Comparison of ENCODE assay signal across 11 cellular contexts in genomic region chr7:2737005-2737743, GRCh38. TPM values are rescaled to one million over a fixed set of nuclear protein-coding genes. Genes with fewer than 3 reads are reported as not detected.
DNase-seq lines count a peak whose midpoint lies in the region; ATAC-seq and TF ChIP-seq lines count a peak whose summit lies in the region.
"Not testable (repeated sequence)": the region's sequence is repeated elsewhere in the genome, so short reads cannot be mapped to it uniquely, and the experiment has no call there.
"Had no signal": no experiment of that assay in that cellular context is flagged by ENCODE, and none has a peak within 500 bp of the region (broad histone marks: within the 10 kb centered on the region; RNA-seq: fewer than 3 reads in every experiment).

No MANE protein-coding gene starts in this region.

- H3K27me3 ChIP-seq in DND-41 (ENCODE audit: insufficient read depth, low read length, poor library complexity); left ventricle myocardium inferior (ENCODE audit: low read depth); psoas muscle (ENCODE audit: insufficient read depth in 3 of 3, low read length in 2 of 3); uterus: not testable (repeated sequence)

- WGBS in psoas muscle, 3 donors: 91 to 96% (median 93%) methylated on average over 15 of the region's 15 CpGs

- peak overlapping the region; percentile 90 for H3K27ac ChIP-seq in DND-41 (ENCODE audit: low read length)
- H3K27ac ChIP-seq in caudate nucleus (ENCODE audit: low read depth, low read length): peak overlapping the region; percentile 59
- H3K27ac ChIP-seq in left ventricle myocardium inferior (replicated peaks): peak overlapping the region; percentile 54
- peak overlapping the region; percentile 59 for H3K27ac ChIP-seq in psoas muscle
- H3K27ac ChIP-seq in uterus: peak overlapping the region; percentile 29 to 51

- H4K20me1 ChIP-seq in DND-41 (ENCODE audit: insufficient read depth, low read length): not testable (repeated sequence)

- not testable (repeated sequence) for H3K4me2 ChIP-seq in DND-41 (ENCODE audit: insufficient read depth, low read length)

- POLR2A ChIA-PET in WTC11 (lab: Charles Lee): not testable (repeated sequence)

- CTCF ChIA-PET in WTC11 (lab: Charles Lee): interaction anchor here (0.6 to 2.6 kb wide), 7 partner anchors 18 to 247 kb away, joined by 4 to 12 read pairs (median 7); no protein-coding TSS in a partner anchor

- H3K9me3 ChIP-seq in DND-41 (ENCODE audit: insufficient read depth, low read length, severe bottlenecking); left ventricle myocardium inferior (replicated peaks); psoas muscle; uterus: not testable (repeated sequence)

- H3K27ac Mint-ChIP-seq in WTC11 (peak overlapping the region; percentile 88), naive B cell (peak overlapping the region; percentile 16 to 97 (median 83))
- peak overlapping the region; percentile 63 for H3K27ac Mint-ChIP-seq in stimulated activated naive B cell treated with anti-CD40 and anti-IgM and Interleukin-4, amounts not matched to agents 10 μg/mL and 1 μg/mL and 100 μg/mL, for 72 hours

- TF ChIP-seq POLR2A in uterus (IDR thresholded peaks at IDR 0.05): not testable (repeated sequence)

- H3K4me1 ChIP-seq in DND-41 (ENCODE audit: insufficient read depth, low read length) (peaks cover 43% of the 10 kb centered on the region), left ventricle myocardium inferior (peaks cover 75% of the 10 kb centered on the region), psoas muscle (peaks cover 48% of the 10 kb centered on the region)
- not testable (repeated sequence) for H3K4me1 ChIP-seq in uterus

- not testable (repeated sequence) for H3K4me3 Mint-ChIP-seq in WTC11
- peak overlapping the region; percentile 26 to 86 (median 66) for H3K4me3 Mint-ChIP-seq in naive B cell
- H3K4me3 Mint-ChIP-seq in stimulated activated naive B cell treated with anti-CD40 and anti-IgM and Interleukin-4, amounts not matched to agents 10 μg/mL and 1 μg/mL and 100 μg/mL, for 72 hours: peak overlapping the region; percentile 35 to 51

- not testable (repeated sequence) for H3K9ac ChIP-seq in DND-41 (ENCODE audit: low read depth, low read length)

- not testable (repeated sequence) for TF ChIP-seq CTCF in DND-41 (IDR thresholded peaks at IDR 0.05; ENCODE audit: borderline replicate concordance, extremely low read depth, low read length, poor library complexity, severe bottlenecking); WTC11 (IDR thresholded peaks at IDR 0.05); left ventricle myocardium inferior (IDR thresholded peaks at IDR 0.05; ENCODE audit: borderline replicate concordance); psoas muscle (IDR thresholded peaks at IDR 0.05); uterus (IDR thresholded peaks at IDR 0.05)

- H3K36me3 ChIP-seq in DND-41 (ENCODE audit: insufficient read depth, low read length); left ventricle myocardium inferior; psoas muscle (ENCODE audit: insufficient read depth in 1 of 2, low read depth in 1 of 2); uterus: not testable (repeated sequence)

- intact Hi-C loops in left ventricle myocardium inferior (cut with micrococcal nuclease): not testable (repeated sequence)
- intact Hi-C loops in psoas muscle (cut with DNase I): loop anchor here in 1 of 2 donors (5.0 kb wide), 1 partner anchor 105 kb away; the partner anchor contains the start of gene GNA12
- intact Hi-C loops in uterus (cut with DNase I; ENCODE audit: low total_unique reads): loop anchor here (10.0 kb wide), 1 partner anchor 108 kb away; the partner anchor contains the start of gene GNA12

- not testable (repeated sequence) for H3K9me3 Mint-ChIP-seq in WTC11; naive B cell; stimulated activated naive B cell treated with anti-CD40 and anti-IgM and Interleukin-4, amounts not matched to agents 10 μg/mL and 1 μg/mL and 100 μg/mL, for 72 hours

- not testable (repeated sequence) for H2AFZ ChIP-seq in DND-41 (ENCODE audit: low read depth, low read length)

- H3K27me3 Mint-ChIP-seq in WTC11 (ENCODE audit: low read depth); naive B cell; stimulated activated naive B cell treated with anti-CD40 and anti-IgM and Interleukin-4, amounts not matched to agents 10 μg/mL and 1 μg/mL and 100 μg/mL, for 72 hours: not testable (repeated sequence)

- H3K79me2 ChIP-seq in DND-41 (ENCODE audit: insufficient read depth, low read length): peaks cover 23% of the 10 kb centered on the region; the same call in 1 of the 2 replicates

- H3K36me3 Mint-ChIP-seq in WTC11: peaks cover 25% of the 10 kb centered on the region
- peaks cover 9 to 16% of the 10 kb centered on the region in 2 donors for H3K36me3 Mint-ChIP-seq in naive B cell
- peaks cover 30 to 52% of the 10 kb centered on the region in 2 donors for H3K36me3 Mint-ChIP-seq in stimulated activated naive B cell treated with anti-CD40 and anti-IgM and Interleukin-4, amounts not matched to agents 10 μg/mL and 1 μg/mL and 100 μg/mL, for 72 hours

- peaks cover 35% of the 10 kb centered on the region for H3K4me1 Mint-ChIP-seq in WTC11
- peaks cover 66 to 93% (median 77%) of the 10 kb centered on the region in 3 donors for H3K4me1 Mint-ChIP-seq in naive B cell
- peaks cover 58 to 88% of the 10 kb centered on the region in 2 donors for H3K4me1 Mint-ChIP-seq in stimulated activated naive B cell treated with anti-CD40 and anti-IgM and Interleukin-4, amounts not matched to agents 10 μg/mL and 1 μg/mL and 100 μg/mL, for 72 hours

- not testable (repeated sequence) for H3K4me3 ChIP-seq in DND-41 (ENCODE audit: low read depth in 1 of 2, low read length in 2 of 2); left ventricle myocardium inferior; psoas muscle; uterus

- DNase-seq in DND-41; caudate nucleus (lab: John Stamatoyannopoulos, UW); left ventricle myocardium inferior; naive B cell; psoas muscle; stimulated activated naive B cell treated with anti-CD40 and anti-IgM and Interleukin-4, amounts not matched to agents 10 μg/mL and 1 μg/mL and 100 μg/mL, for 72 hours: not testable (repeated sequence)
- DNase-seq in WTC11 (ENCODE audit: low spot score) (peak; percentile 7), uterus (peak in 1 of 2 donors; percentile 10)

- not testable (repeated sequence) for ATAC-seq in DND-41 (ENCODE audit: insufficient read depth, low read depth); WTC11; psoas muscle
- peak in 1 of 2 donors; percentile 26 for ATAC-seq in naive B cell (ENCODE audit: low read depth in 2 of 2)
- ATAC-seq in stimulated activated naive B cell treated with anti-CD40 and anti-IgM and Interleukin-4, amounts not matched to agents 10 μg/mL and 1 μg/mL and 100 μg/mL, for 72 hours (replicated peaks): peak in 1 of 2 donors; percentile 34

RNA-seq across cellular contexts. Expression of gene AMZ1, which starts 49.2 kb away (rescaled TPM):
- 0.85 to 1.4 TPM (median 1.4 TPM) in 3 replicates for total RNA-seq in WTC11 (2021)
- 0.11 TPM for total RNA-seq in left ventricle myocardium inferior
- polyA plus RNA-seq in naive B cell (ENCODE audit: low read depth in 6 of 6): 1 to 10 TPM in 5 of 6 donors, not detected in 1; 1.4 to 3.3 (median 2.7) TPM
- not detected for total RNA-seq in psoas muscle
- polyA plus RNA-seq in psoas muscle: under 1 TPM in 1 of 3 donors, not detected in 2; 0.03 TPM
- 1 to 10 TPM in 2 of 4 donors, under 1 TPM in 1, not detected in 1; 0.35 to 4.6 (median 4.4) TPM for total RNA-seq in uterus
- total RNA-seq: A673, HepG2, HT1080 had no signal

Comparison
In these comparisons a context has a peak if more than half of its experiments do, and no peak if none do; other contexts are left out.
1. H3K27ac ChIP-seq: peak in every context shown above with its lines; median percentile 90 in DND-41; 59 in caudate nucleus; 59 in psoas muscle; 54 in left ventricle myocardium inferior; 40 in uterus.